27 cellular contexts compared by ENCODE assay signal in the genomic region with DNA sequence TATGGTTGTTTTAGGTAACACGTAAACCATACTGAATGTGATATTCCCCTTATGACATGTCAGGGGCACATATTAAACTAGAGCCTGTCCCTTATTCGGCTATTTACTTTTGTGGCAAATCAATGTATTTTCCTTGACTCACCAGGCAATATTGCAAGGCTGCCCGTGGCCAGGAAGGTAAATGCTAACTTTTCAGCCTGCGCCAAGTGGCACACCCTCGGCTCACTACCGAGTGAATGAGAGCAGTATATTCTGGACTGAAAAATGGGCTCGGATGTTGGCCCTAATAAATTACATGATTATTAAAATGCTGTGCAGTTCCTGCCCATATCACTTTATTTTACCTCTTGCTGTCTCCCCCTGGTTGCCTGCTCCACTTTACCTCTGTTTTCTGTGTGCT. TPM values are rescaled to one million over a fixed set of nuclear protein-coding genes. Genes with fewer than 3 reads are reported as not detected.
"Had no signal": no experiment of that assay in that cellular context is flagged by ENCODE, and none has a peak within 500 bp of the region (broad histone marks: within the 10 kb centered on the region; RNA-seq: fewer than 3 reads in every experiment).

No MANE protein-coding gene starts in this region.

- H3K4me3 ChIP-seq: cardiac muscle cell, PC-9 had no signal

- H2AFZ ChIP-seq: PC-9 had no signal

- DNase-seq: activated CD4-positive, alpha-beta T cell treated with anti-CD3 and anti-CD28 coated beads, Interleukin-2, amount 10 ng/mL, durations not matched to agents 24 days and 14 days; activated CD4-positive, alpha-beta T cell treated with anti-CD3 and anti-CD28 coated beads, Interleukin-2, amount 50 U/mL, for 4 hours; activated CD8-positive, alpha-beta T cell treated with anti-CD3 and anti-CD28 coated beads for 36 hours; activated effector memory CD4-positive, alpha-beta T cell treated with anti-CD3 and anti-CD28 coated beads, Interleukin-2, amount 50 U/mL, for 16 hours; activated naive CD4-positive, alpha-beta T cell; activated naive CD4-positive, alpha-beta T cell treated with anti-CD3 and anti-CD28 coated beads, Interleukin-2, amount 50 U/mL, for 16 hours; activated naive CD8-positive, alpha-beta T cell treated with anti-CD3 and anti-CD28 coated beads for 36 hours; activated T-cell treated with anti-CD3 and anti-CD28 coated beads, Interleukin-2, amount 50 U/mL, for 1 hour; activated T-cell treated with anti-CD3 and anti-CD28 coated beads, Interleukin-2, amount 50 U/mL, for 72 hours; amniotic stem cell; aorta; NCI-H187 treated with DMSO at 0.1 percent for 48 hours; NCI-H2171 treated with DMSO at 0.1 percent for 48 hours; NCI-H2227 treated with DMSO at 0.1 percent for 48 hours; NCI-H446; NCI-H526 treated with DMSO at 0.1 percent for 48 hours; PC-9; Right ventricle myocardium superior; SW 1271; T-helper 1 cell; T-helper 2 cell; T-helper 9 cell had no signal

- H3K36me3 ChIP-seq: cardiac muscle cell had no signal

- H3K9ac ChIP-seq: KMS-11 had no signal

- H3K27ac ChIP-seq: cardiac muscle cell, KMS-11, PC-9 had no signal

- ATAC-seq: activated CD8-positive, alpha-beta T cell treated with anti-CD3 and anti-CD28 coated beads for 36 hours; activated T-cell treated with anti-CD3 and anti-CD28 coated beads, Interleukin-2, amount 50 U/mL, for 72 hours; activated T-helper 17 cell treated with anti-CD3 and anti-CD28 coated beads, Interleukin-2, amount 50 U/mL, for 72 hours had no signal

- H3K4me2 ChIP-seq: KMS-11, PC-9 had no signal

- H3K27me3 ChIP-seq: cardiac muscle cell had no signal

RNA-seq across cellular contexts. Expression of a gene that starts 46.7 kb away (rescaled TPM):
- total RNA-seq: activated CD4-positive, alpha-beta T cell treated with anti-CD3 and anti-CD28 coated beads, Interleukin-2, amount 10 ng/mL, durations not matched to agents 24 days and 14 days; activated CD8-positive, alpha-beta memory T cell treated with anti-CD3 and anti-CD28 coated beads for 36 hours; activated CD8-positive, alpha-beta T cell treated with anti-CD3 and anti-CD28 coated beads for 36 hours; activated naive CD8-positive, alpha-beta T cell treated with anti-CD3 and anti-CD28 coated beads for 36 hours; activated T-cell treated with anti-CD3 and anti-CD28 coated beads, Interleukin-2, amount 50 U/mL, for 72 hours; activated T-helper 17 cell treated with anti-CD3 and anti-CD28 coated beads, Interleukin-2, amount 50 U/mL, for 72 hours; cardiac muscle cell; LHCN-M2; PC-9; Right ventricle myocardium superior had no signal
- polyA plus RNA-seq: cardiac muscle cell had no signal
